In the genomic region with DNA sequence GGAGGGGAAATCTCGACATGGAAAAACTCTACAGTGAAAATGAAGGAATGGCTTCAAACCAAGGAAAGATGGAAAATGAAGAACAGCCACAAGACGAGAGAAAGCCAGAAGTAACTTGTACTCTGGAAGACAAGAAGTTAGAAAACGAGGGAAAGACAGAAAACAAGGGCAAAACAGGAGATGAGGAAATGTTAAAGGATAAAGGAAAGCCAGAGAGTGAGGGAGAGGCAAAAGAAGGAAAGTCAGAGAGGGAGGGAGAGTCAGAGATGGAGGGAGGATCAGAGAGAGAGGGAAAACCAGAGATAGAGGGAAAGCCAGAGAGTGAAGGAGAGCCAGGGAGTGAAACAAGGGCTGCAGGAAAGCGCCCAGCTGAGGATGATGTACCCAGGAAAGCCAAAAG, we compare ENCODE assay signal across 9 cellular contexts. TPM values are rescaled to one million over a fixed set of nuclear protein-coding genes. Genes with fewer than 3 reads are reported as not detected.
DNase-seq lines count a peak whose midpoint lies in the region; ATAC-seq and TF ChIP-seq lines count a peak whose summit lies in the region.
"Had no signal": no experiment of that assay in that cellular context is flagged by ENCODE, and none has a peak within 500 bp of the region (broad histone marks: within the 10 kb centered on the region; RNA-seq: fewer than 3 reads in every experiment).

No MANE protein-coding gene starts in this region.

- H3K4me1 Mint-ChIP-seq in HFFc6 (ENCODE audit: low read depth) (peaks cover 10% of the 10 kb centered on the region), immature natural killer cell (peaks cover 5 to 12% of the 10 kb centered on the region in 2 donors)
- peaks cover 6% of the 10 kb centered on the region for H3K4me1 Mint-ChIP-seq in activated naive CD8-positive, alpha-beta T cell treated with anti-CD3 and anti-CD28 coated beads for 36 hours

- peaks cover 0 to 5% (median 0%) of the 10 kb centered on the region in 5 donors for H3K27me3 ChIP-seq in subcutaneous abdominal adipose tissue (ENCODE audit: control insufficient read depth in 5 of 5, insufficient read depth in 4 of 5, low read length in 5 of 5)

- DNase-seq in HFFc6 (no peak), immature natural killer cell (no peak), AG08396 (ENCODE audit: low spot score) (no peak), SKM-1 (lab: John Stamatoyannopoulos, UW; ENCODE audit: unreplicated experiment) (no peak)
- no peak for DNase-seq in activated naive CD8-positive, alpha-beta T cell treated with anti-CD3 and anti-CD28 coated beads for 36 hours
- DNase-seq: activated CD4-positive, alpha-beta T cell treated with anti-CD3 and anti-CD28 coated beads for 4 hours; NCI-H2171 treated with DMSO at 0.1 percent for 48 hours had no signal

- H3K9ac ChIP-seq in subcutaneous abdominal adipose tissue (ENCODE audit: low read length in 5 of 5): peak overlapping the region in 2 of 5 donors; percentile 73 to 85

- H3K4me3 ChIP-seq in subcutaneous abdominal adipose tissue (ENCODE audit: low read depth in 1 of 5, low read length in 5 of 5): peak overlapping the region in 3 of 5 donors; percentile 65 to 85 (median 84)

- H3K27ac Mint-ChIP-seq in HFFc6 (peak overlapping the region; percentile 85), immature natural killer cell (peak overlapping the region in 2 of 6 donors; percentile 19 to 57)
- H3K27ac Mint-ChIP-seq in activated naive CD8-positive, alpha-beta T cell treated with anti-CD3 and anti-CD28 coated beads for 36 hours: no peak overlapping the region

- no peak for TF ChIP-seq CTCF in HFFc6 (IDR thresholded peaks at IDR 0.05)

- H3K27me3 Mint-ChIP-seq in HFFc6 (ENCODE audit: insufficient read depth) (no peaks in the 10 kb centered on the region), immature natural killer cell (ENCODE audit: low read depth in 3 of 3) (peaks cover 4 to 18% (median 4%) of the 10 kb centered on the region in 3 donors)
- no peaks in the 10 kb centered on the region for H3K27me3 Mint-ChIP-seq in activated naive CD8-positive, alpha-beta T cell treated with anti-CD3 and anti-CD28 coated beads for 36 hours

- H3K9me3 ChIP-seq in subcutaneous abdominal adipose tissue (ENCODE audit: control insufficient read depth in 5 of 5, low read length in 5 of 5): peaks cover 0 to 9% (median 0%) of the 10 kb centered on the region in 5 donors

- H3K27ac ChIP-seq in subcutaneous abdominal adipose tissue (ENCODE audit: low read depth, low read length): peak overlapping the region; percentile 56

- peaks cover 0 to 8% (median 2%) of the 10 kb centered on the region in 5 donors for H3K4me1 ChIP-seq in subcutaneous abdominal adipose tissue (ENCODE audit: control insufficient read depth in 5 of 5, insufficient read depth in 5 of 5, low read length in 5 of 5)

- peaks cover 25% of the 10 kb centered on the region for H3K36me3 Mint-ChIP-seq in HFFc6 (ENCODE audit: low read depth)
- H3K36me3 Mint-ChIP-seq in activated naive CD8-positive, alpha-beta T cell treated with anti-CD3 and anti-CD28 coated beads for 36 hours: no peaks in the 10 kb centered on the region
- H3K36me3 Mint-ChIP-seq in immature natural killer cell: no peaks in the 10 kb centered on the region

- no peaks in the 10 kb centered on the region for H3K36me3 ChIP-seq in subcutaneous abdominal adipose tissue (ENCODE audit: control insufficient read depth in 5 of 5, insufficient read depth in 5 of 5, low read length in 5 of 5)

- no peaks in the 10 kb centered on the region for H3K9me3 Mint-ChIP-seq in HFFc6
- H3K9me3 Mint-ChIP-seq in activated naive CD8-positive, alpha-beta T cell treated with anti-CD3 and anti-CD28 coated beads for 36 hours: no peaks in the 10 kb centered on the region
- H3K9me3 Mint-ChIP-seq in immature natural killer cell: peaks cover 0 to 5% (median 0%) of the 10 kb centered on the region in 6 donors

- H3K4me3 Mint-ChIP-seq in HFFc6 (peak overlapping the region; percentile 93), immature natural killer cell (peak overlapping the region in 3 of 5 donors; percentile 83 to 91 (median 86))
- H3K4me3 Mint-ChIP-seq in activated naive CD8-positive, alpha-beta T cell treated with anti-CD3 and anti-CD28 coated beads for 36 hours: peak overlapping the region; percentile 89

- ATAC-seq in HG03565 (IDR thresholded peaks at IDR 0.05; ENCODE audit: unreplicated experiment): no peak

RNA-seq across cellular contexts. Expression of a gene that starts 1.3 kb away (rescaled TPM):
- total RNA-seq in HFFc6 (2021; fragmentation: NEBNext Ultra II Directional; extraction: Animal tissue kit (Norgen Biotek cat#: 25700)): 100 to 1,000 TPM in 5 of 6 experiments, 10 to 100 TPM in 1; 92.4 to 119 (median 118) TPM
- 10 to 100 TPM; 14.8 to 17.4 TPM for total RNA-seq in activated naive CD8-positive, alpha-beta T cell treated with anti-CD3 and anti-CD28 coated beads for 36 hours
- polyA plus RNA-seq in immature natural killer cell: 10 to 100 TPM in 1 of 3 donors, 1 to 10 TPM in 2; 1.6 to 10.8 (median 4.8) TPM

RNA-seq across cellular contexts. Expression of a gene that starts 21.1 kb away (rescaled TPM):
- 10 to 100 TPM; 54.3 to 75.5 (median 62.7) TPM for total RNA-seq in HFFc6 (2021; fragmentation: NEBNext Ultra II Directional; extraction: Animal tissue kit (Norgen Biotek cat#: 25700))
- 1 to 10 TPM; 8.5 to 8.7 TPM for total RNA-seq in activated naive CD8-positive, alpha-beta T cell treated with anti-CD3 and anti-CD28 coated beads for 36 hours
- polyA plus RNA-seq in immature natural killer cell: 10 to 100 TPM in 2 of 3 donors, 1 to 10 TPM in 1; 6.8 to 11.4 (median 10.6) TPM

RNA-seq across cellular contexts. Expression of a gene that starts 42.1 kb away (rescaled TPM):
- 10 to 100 TPM; 33.4 to 36.8 (median 35.9) TPM for total RNA-seq in HFFc6 (2021; fragmentation: NEBNext Ultra II Directional; extraction: Animal tissue kit (Norgen Biotek cat#: 25700))
- 1 to 10 TPM; 7.3 to 8.1 TPM for total RNA-seq in activated naive CD8-positive, alpha-beta T cell treated with anti-CD3 and anti-CD28 coated beads for 36 hours
- polyA plus RNA-seq in immature natural killer cell: 10 to 100 TPM; 19.7 to 31.2 (median 21.3) TPM

Comparison
In these comparisons a context has a peak if more than half of its experiments do, and no peak if none do; other contexts are left out.
1. RNA of a gene that starts 1.3 kb away (total RNA-seq): 92.4 to 119 TPM in HFFc6; 14.8 to 17.4 TPM in activated naive CD8-positive, alpha-beta T cell treated with anti-CD3 and anti-CD28 coated beads for 36 hours; every median in the first group is over 4 times any median in the second.
2. RNA of a gene that starts 21.1 kb away (total RNA-seq): 54.3 to 75.5 TPM in HFFc6; 8.5 to 8.7 TPM in activated naive CD8-positive, alpha-beta T cell treated with anti-CD3 and anti-CD28 coated beads for 36 hours; every median in the first group is over 4 times any median in the second.
3. Peak in every context shown above with its lines, with median percentiles within 50 percentile points of each other: H3K4me3 Mint-ChIP-seq.